In genomic region chr15:48389701-48390143, GRCh38 we compare ENCODE assay signal across 12 cellular contexts. TPM values are rescaled to one million over a fixed set of nuclear protein-coding genes. Genes with fewer than 3 reads are reported as not detected.
DNase-seq lines count a peak whose midpoint lies in the region; ATAC-seq, FAIRE-seq and TF ChIP-seq lines count a peak whose summit lies in the region.
"Had no signal": no experiment of that assay in that cellular context is flagged by ENCODE, and none has a peak within 500 bp of the region (broad histone marks: within the 10 kb centered on the region; RNA-seq: fewer than 3 reads in every experiment).

No MANE protein-coding gene starts in this region.

- CTCF ChIA-PET in endothelial cell of umbilical vein (lab: Charles Lee): no interaction called here

- H3K9me3 ChIP-seq in endothelial cell of umbilical vein (replicated peaks; ENCODE audit: control insufficient read depth, insufficient read depth, low read length) (no peaks in the 10 kb centered on the region), neural progenitor cell (ENCODE audit: low read depth) (no peaks in the 10 kb centered on the region)

- H4K20me1 ChIP-seq in endothelial cell of umbilical vein (replicated peaks; ENCODE audit: control insufficient read depth, extremely low read depth, insufficient read depth, low read length) (no peaks in the 10 kb centered on the region), neural progenitor cell (ENCODE audit: low read depth) (no peaks in the 10 kb centered on the region)

- dilution Hi-C loops in endothelial cell of umbilical vein (cut with MboI; ENCODE audit: extremely low pct_ligation_motif_present, low sequenced_read_pairs): no loop called here

- H3K36me3 Mint-ChIP-seq in neural progenitor cell: no peaks in the 10 kb centered on the region

- H3K27me3 Mint-ChIP-seq in neural progenitor cell (ENCODE audit: insufficient read depth, low read depth): no peaks in the 10 kb centered on the region

- H3K9ac ChIP-seq in endothelial cell of umbilical vein (replicated peaks; ENCODE audit: extremely low read depth, insufficient read depth, low read length) (no peak overlapping the region), neural progenitor cell (no peak overlapping the region)

- no peaks in the 10 kb centered on the region for H3F3A ChIP-seq in neural progenitor cell (ENCODE audit: low read depth)

- H3K79me2 ChIP-seq in endothelial cell of umbilical vein (ENCODE audit: control insufficient read depth, insufficient read depth, low read length): no peaks in the 10 kb centered on the region
- no peaks in the 10 kb centered on the region for H3K79me2 ChIP-seq in neural progenitor cell (ENCODE audit: low read depth)

- H3K27ac ChIP-seq in endothelial cell of umbilical vein (ENCODE audit: insufficient read depth, low read depth, low read length) (no peak overlapping the region), neural progenitor cell (no peak overlapping the region)
- H3K27ac ChIP-seq: C4-2B had no signal

- H3K4me2 ChIP-seq in endothelial cell of umbilical vein (ENCODE audit: insufficient read depth, low read length) (no peak overlapping the region), neural progenitor cell (no peak overlapping the region)

- no peak for TF ChIP-seq CTCF in endothelial cell of umbilical vein (IDR thresholded peaks at IDR 0.05; ENCODE audit: extremely low read depth in 1 of 2, insufficient read depth in 1 of 2, low read depth in 1 of 2, low read length in 2 of 2)
- no peak for TF ChIP-seq CTCF in neural progenitor cell (IDR thresholded peaks at IDR 0.05)

- H3K36me3 ChIP-seq in endothelial cell of umbilical vein (ENCODE audit: control insufficient read depth in 2 of 2, extremely low read depth in 1 of 2, insufficient read depth in 2 of 2, low read length in 2 of 2) (no peaks in the 10 kb centered on the region), neural progenitor cell (no peaks in the 10 kb centered on the region)

- no peak overlapping the region for H3K4me3 Mint-ChIP-seq in neural progenitor cell
- H3K4me3 Mint-ChIP-seq: activated T-helper 17 cell treated with anti-CD3 and anti-CD28 coated beads, Interleukin-2, amount 50 U/mL, for 72 hours; stimulated activated naive CD8-positive, alpha-beta T cell treated with anti-CD3 and anti-CD28 coated beads, Interleukin-15, amount 100 ng/mL, for 72 hours had no signal

- H3K27me3 ChIP-seq in endothelial cell of umbilical vein (ENCODE audit: control insufficient read depth in 2 of 2, insufficient read depth in 2 of 2, low read length in 2 of 2) (no peaks in the 10 kb centered on the region), neural progenitor cell (no peaks in the 10 kb centered on the region)

- no TSS peak for BruUV-seq in endothelial cell of umbilical vein (replicated peaks; lab: Mats Ljungman, UMichigan)

- peak; percentile 78 for DNase-seq in EH (ENCODE audit: low read depth)
- DNase-seq in NCI-H69 (lab: John Stamatoyannopoulos, UW): peak; percentile 62
- peak; percentile 29 for DNase-seq in endothelial cell of umbilical vein (ENCODE audit: low read depth, low spot score)
- no peak for DNase-seq in neural progenitor cell (ENCODE audit: low spot score)
- no peak for DNase-seq in stimulated activated CD4-positive, alpha-beta T cell treated with anti-CD3 and anti-CD28 coated beads, Interleukin-2, amount 100 ng/mL, for 24 hours
- no peak for DNase-seq in inferior parietal cortex (ENCODE audit: extremely low spot score)
- DNase-seq: activated CD4-positive, alpha-beta T cell treated with anti-CD3 and anti-CD28 coated beads, Interleukin-2, amount 50 U/mL, for 1 hour; stimulated activated naive CD8-positive, alpha-beta T cell treated with anti-CD3 and anti-CD28 coated beads, Interleukin-15, amount 100 ng/mL, for 72 hours had no signal

- H3K9me3 Mint-ChIP-seq in neural progenitor cell: no peaks in the 10 kb centered on the region
- H3K9me3 Mint-ChIP-seq: activated T-helper 17 cell treated with anti-CD3 and anti-CD28 coated beads, Interleukin-2, amount 50 U/mL, for 72 hours; stimulated activated naive CD8-positive, alpha-beta T cell treated with anti-CD3 and anti-CD28 coated beads, Interleukin-15, amount 100 ng/mL, for 72 hours had no signal

- no peak overlapping the region for H2AFZ ChIP-seq in endothelial cell of umbilical vein (ENCODE audit: low read depth, low read length)
- H2AFZ ChIP-seq in neural progenitor cell (replicated peaks): peak overlapping the region; percentile 44

- TF ChIP-seq POLR2A in endothelial cell of umbilical vein (IDR thresholded peaks at IDR 0.05; ENCODE audit: low read depth, low read length): no peak

- H3K9me1 ChIP-seq in endothelial cell of umbilical vein (replicated peaks; ENCODE audit: control insufficient read depth, extremely low read depth, insufficient read depth, low read length): no peaks in the 10 kb centered on the region

- H3K27ac Mint-ChIP-seq in neural progenitor cell: no peak overlapping the region
- H3K27ac Mint-ChIP-seq: activated T-helper 17 cell treated with anti-CD3 and anti-CD28 coated beads, Interleukin-2, amount 50 U/mL, for 72 hours; stimulated activated naive CD8-positive, alpha-beta T cell treated with anti-CD3 and anti-CD28 coated beads, Interleukin-15, amount 100 ng/mL, for 72 hours had no signal

- H3K4me1 ChIP-seq in endothelial cell of umbilical vein (ENCODE audit: control insufficient read depth, extremely low read depth, insufficient read depth, low read length) (peaks cover 45% of the 10 kb centered on the region), neural progenitor cell (no peaks in the 10 kb centered on the region)

- H3K4me3 ChIP-seq in endothelial cell of umbilical vein (replicated peaks in 1 of 3; ENCODE audit: insufficient read depth in 1 of 3, low read depth in 1 of 3, low read length in 3 of 3) (no peak overlapping the region), neural progenitor cell (no peak overlapping the region)

- POLR2A ChIA-PET in endothelial cell of umbilical vein (lab: Charles Lee): no interaction called here

- intact Hi-C loops in endothelial cell of umbilical vein (cut with micrococcal nuclease): no loop called here

- H3K4me1 Mint-ChIP-seq in neural progenitor cell: no peaks in the 10 kb centered on the region
- H3K4me1 Mint-ChIP-seq: activated T-helper 17 cell treated with anti-CD3 and anti-CD28 coated beads, Interleukin-2, amount 50 U/mL, for 72 hours; stimulated activated naive CD8-positive, alpha-beta T cell treated with anti-CD3 and anti-CD28 coated beads, Interleukin-15, amount 100 ng/mL, for 72 hours had no signal

- no peak for FAIRE-seq in endothelial cell of umbilical vein (lab: Jason Lieb, UNC)

- ATAC-seq in HG02970 (IDR thresholded peaks at IDR 0.05; ENCODE audit: low FRiP score, unreplicated experiment): no peak
- no peak for ATAC-seq in HG03378 (IDR thresholded peaks at IDR 0.05; ENCODE audit: unreplicated experiment)
- ATAC-seq: activated T-helper 17 cell treated with anti-CD3 and anti-CD28 coated beads, Interleukin-2, amount 50 U/mL, for 72 hours; stimulated activated naive CD8-positive, alpha-beta T cell treated with anti-CD3 and anti-CD28 coated beads, Interleukin-15, amount 100 ng/mL, for 72 hours had no signal

TF ChIP-seq in endothelial cell of umbilical vein, 7 proteins besides CTCF, POLR2A, EP300 and RAD21:
- TF ChIP-seq GATA2 (IDR thresholded peaks at IDR 0.05; ENCODE audit: insufficient read depth, insufficient read length, low read depth, low read length): no peak
- TF ChIP-seq EZH2 (IDR thresholded peaks at IDR 0.05; ENCODE audit: borderline replicate concordance, low read depth, low read length, severe bottlenecking): no peak
- TF ChIP-seq, protein P1, sequence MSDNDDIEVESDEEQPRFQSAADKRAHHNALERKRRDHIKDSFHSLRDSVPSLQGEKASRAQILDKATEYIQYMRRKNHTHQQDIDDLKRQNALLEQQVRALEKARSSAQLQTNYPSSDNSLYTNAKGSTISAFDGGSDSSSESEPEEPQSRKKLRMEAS (IDR thresholded peaks at IDR 0.05; ENCODE audit: insufficient read depth, insufficient read length): no peak
- TF ChIP-seq POLR2AphosphoS5 (IDR thresholded peaks at IDR 0.05; ENCODE audit: insufficient read depth, low read depth, low read length): no peak
- TF ChIP-seq FOS (IDR thresholded peaks at IDR 0.05; ENCODE audit: borderline replicate concordance, insufficient read depth, low read length): no peak
- TF ChIP-seq MYC (IDR thresholded peaks at IDR 0.05; ENCODE audit: low read depth, low read length): no peak
- TF ChIP-seq JUN (IDR thresholded peaks at IDR 0.05; ENCODE audit: borderline replicate concordance, insufficient read depth, insufficient read length, low read depth): no peak

RNA-seq across cellular contexts. Expression of gene DUT, which starts 58.5 kb away (rescaled TPM):
- total RNA-seq in endothelial cell of umbilical vein (127 and 135 TPM in 2 replicates), neural progenitor cell (ENCODE audit: low replicate concordance) (51.6 and 55.4 TPM in 2 replicates)
- polyA plus RNA-seq in endothelial cell of umbilical vein: 48.1 and 59.9 TPM in 2 replicates
- 56.7 and 58.5 TPM in 2 replicates for polyA plus RNA-seq in endothelial cell of umbilical vein (2011; cell fraction: cytosol; rRNA removed)
- polyA plus RNA-seq in endothelial cell of umbilical vein (2011; cell fraction: nucleus; rRNA removed): 58.4 and 85.4 TPM in 2 replicates
- 62.6 and 85.4 TPM in 2 replicates for polyA plus RNA-seq in endothelial cell of umbilical vein (2012)
- 7.7 and 10.1 TPM in 2 replicates for polyA minus RNA-seq in endothelial cell of umbilical vein
- polyA minus RNA-seq in endothelial cell of umbilical vein (2011; cell fraction: cytosol; rRNA and poly(A)+ RNA removed): 88.5 TPM
- 12.9 and 14.8 TPM in 2 replicates for polyA minus RNA-seq in endothelial cell of umbilical vein (2011; cell fraction: nucleus; rRNA and poly(A)+ RNA removed)

Comparison
In these comparisons a context has a peak if more than half of its experiments do, and no peak if none do; other contexts are left out.
1. DNase-seq: peak in EH (single experiment), NCI-H69 (single experiment) and endothelial cell of umbilical vein (single experiment); none in neural progenitor cell (single experiment), stimulated activated CD4-positive, alpha-beta T cell treated with anti-CD3 and anti-CD28 coated beads, Interleukin-2, amount 100 ng/mL, for 24 hours (0 of 2) and inferior parietal cortex (single experiment).